Comparison of ENCODE assay signal across 37 cellular contexts in genomic region chrX:29792335-29792734, GRCh38.
"Had no signal": no experiment of that assay in that cellular context is flagged by ENCODE, and none has a peak within 500 bp of the region (broad histone marks: within the 10 kb centered on the region; RNA-seq: fewer than 3 reads in every experiment).

No MANE protein-coding gene starts in this region.

- FAIRE-seq: bronchial epithelial cell, TTC549 had no signal

- ATAC-seq: activated CD8-positive, alpha-beta T cell treated with anti-CD3 and anti-CD28 coated beads for 36 hours; activated naive CD4-positive, alpha-beta T cell treated with anti-CD3 and anti-CD28 coated beads, Interleukin-2, amount 50 U/mL, for 72 hours; activated T-cell treated with anti-CD3 and anti-CD28 coated beads, Interleukin-2, amount 50 U/mL, for 4 hours; activated T-cell treated with anti-CD3 and anti-CD28 coated beads, Interleukin-2, amount 50 U/mL, for 72 hours; activated T-helper 17 cell treated with anti-CD3 and anti-CD28 coated beads, Interleukin-2, amount 50 U/mL, for 72 hours had no signal

- H3K4me1 ChIP-seq: adrenal gland, colonic mucosa had no signal

- H3K36me3 ChIP-seq: adrenal gland, cardiac muscle cell, colonic mucosa had no signal

- H3K36me3 Mint-ChIP-seq: activated CD4-positive, alpha-beta memory T cell treated with anti-CD3 and anti-CD28 coated beads for 36 hours; activated naive CD4-positive, alpha-beta T cell treated with anti-CD3 and anti-CD28 coated beads, Interleukin-2, amount 50 U/mL, for 72 hours; activated naive CD8-positive, alpha-beta T cell treated with anti-CD3 and anti-CD28 coated beads for 36 hours; brain had no signal

- H3K4me1 Mint-ChIP-seq: activated B cell treated with CpG ODN at 0.5 μM for 24 hours; activated CD4-positive, alpha-beta T cell treated with anti-CD3 and anti-CD28 coated beads, Interleukin-2, amount 10 ng/mL, durations not matched to agents 24 days and 14 days; activated naive CD8-positive, alpha-beta T cell treated with anti-CD3 and anti-CD28 coated beads for 36 hours; activated T-helper 17 cell treated with anti-CD3 and anti-CD28 coated beads, Interleukin-2, amount 50 U/mL, for 72 hours; central memory CD8-positive, alpha-beta T cell had no signal

- H3K4me3 ChIP-seq: adrenal gland, cardiac muscle cell, colonic mucosa had no signal

- H3K4me3 Mint-ChIP-seq: activated B cell treated with CpG ODN at 0.5 μM for 24 hours; activated CD4-positive, alpha-beta memory T cell treated with anti-CD3 and anti-CD28 coated beads for 36 hours; activated CD4-positive, alpha-beta T cell treated with anti-CD3 and anti-CD28 coated beads, Interleukin-2, amount 10 ng/mL, durations not matched to agents 24 days and 14 days; activated CD8-positive, alpha-beta T cell treated with anti-CD3 and anti-CD28 coated beads for 36 hours; activated naive CD4-positive, alpha-beta T cell treated with anti-CD3 and anti-CD28 coated beads for 36 hours; activated naive CD8-positive, alpha-beta T cell treated with anti-CD3 and anti-CD28 coated beads for 36 hours; activated T-cell treated with anti-CD3 and anti-CD28 coated beads, Interleukin-2, amount 50 U/mL, for 4 hours; activated T-cell treated with anti-CD3 and anti-CD28 coated beads, Interleukin-2, amount 50 U/mL, for 72 hours; activated T-helper 1 cell treated with anti-CD3 and anti-CD28 coated beads, Interleukin-12 subunit alpha, Interleukin-12 subunit beta, Interleukin-2, Interleukin-4 antibody, amounts not matched to agents 30 ng/mL and 10 ng/mL and 1 ng/mL, durations not matched to agents 14 hours and 24 hours and 36 hours; activated T-helper 17 cell treated with anti-CD3 and anti-CD28 coated beads, Interleukin-2, amount 50 U/mL, for 72 hours; brain; central memory CD8-positive, alpha-beta T cell; T-helper 2 cell treated with Interferon-gamma antibody and Interleukin-4, amounts not matched to agents 5 μg/mL and 100 μg/mL, for 36 hours had no signal

- H3K27me3 Mint-ChIP-seq: activated B cell treated with CpG ODN at 0.5 μM for 24 hours; activated CD4-positive, alpha-beta memory T cell treated with anti-CD3 and anti-CD28 coated beads for 36 hours; activated CD4-positive, alpha-beta T cell treated with anti-CD3 and anti-CD28 coated beads, Interleukin-2, amount 10 ng/mL, durations not matched to agents 24 days and 14 days; activated CD8-positive, alpha-beta T cell treated with anti-CD3 and anti-CD28 coated beads for 36 hours; activated naive CD8-positive, alpha-beta T cell treated with anti-CD3 and anti-CD28 coated beads for 36 hours; activated T-helper 17 cell treated with anti-CD3 and anti-CD28 coated beads, Interleukin-2, amount 50 U/mL, for 72 hours; central memory CD8-positive, alpha-beta T cell had no signal

- DNase-seq: activated B cell treated with CpG ODN at 0.5 μM for 24 hours; activated CD4-positive, alpha-beta memory T cell treated with anti-CD3 and anti-CD28 coated beads for 36 hours; activated CD4-positive, alpha-beta T cell treated with anti-CD3 and anti-CD28 coated beads for 4 hours; activated CD4-positive, alpha-beta T cell treated with anti-CD3 and anti-CD28 coated beads, Interleukin-2, amount 10 ng/mL, durations not matched to agents 24 days and 14 days; activated CD4-positive, alpha-beta T cell treated with anti-CD3 and anti-CD28 coated beads, Interleukin-2, amount 50 U/mL, for 1 hour; activated CD4-positive, alpha-beta T cell treated with anti-CD3 and anti-CD28 coated beads, Interleukin-2, amount 50 U/mL, for 4 hours; activated CD4-positive, CD25-positive, alpha-beta regulatory T cell treated with anti-CD3 and anti-CD28 coated beads, Interleukin-2, amount 50 U/mL, for 72 hours; activated CD8-positive, alpha-beta memory T cell treated with anti-CD3 and anti-CD28 coated beads, Interleukin-2, amount 50 U/mL, for 4 hours; activated CD8-positive, alpha-beta T cell treated with anti-CD3 and anti-CD28 coated beads for 36 hours; activated effector memory CD4-positive, alpha-beta T cell treated with anti-CD3 and anti-CD28 coated beads, Interleukin-2, amount 50 U/mL, for 16 hours; activated gamma-delta T cell treated with Interleukin-2 at 50 U/mL for 16 hours; activated naive CD4-positive, alpha-beta T cell; activated naive CD4-positive, alpha-beta T cell treated with anti-CD3 and anti-CD28 coated beads for 36 hours; activated naive CD4-positive, alpha-beta T cell treated with anti-CD3 and anti-CD28 coated beads, Interleukin-2, amount 50 U/mL, for 16 hours; activated naive CD8-positive, alpha-beta T cell treated with anti-CD3 and anti-CD28 coated beads for 36 hours; activated T-cell treated with anti-CD3 and anti-CD28 coated beads for 4 hours; activated T-cell treated with anti-CD3 and anti-CD28 coated beads, Interleukin-2, amount 50 U/mL, for 1 hour; activated T-cell treated with anti-CD3 and anti-CD28 coated beads, Interleukin-2, amount 50 U/mL, for 4 hours; activated T-cell treated with anti-CD3 and anti-CD28 coated beads, Interleukin-2, amount 50 U/mL, for 72 hours; adrenal gland; amniotic stem cell; aorta; caudate nucleus; cerebellar nuclear complex; colonic mucosa; T-helper 2 cell; T-helper 9 cell had no signal

- H3K27ac ChIP-seq: adrenal gland, cardiac muscle cell, colonic mucosa, VCaP had no signal

- H3K27ac Mint-ChIP-seq: activated B cell treated with CpG ODN at 0.5 μM for 24 hours; activated CD4-positive, alpha-beta memory T cell treated with anti-CD3 and anti-CD28 coated beads for 36 hours; activated CD4-positive, alpha-beta T cell treated with anti-CD3 and anti-CD28 coated beads, Interleukin-2, amount 10 ng/mL, durations not matched to agents 24 days and 14 days; activated CD8-positive, alpha-beta T cell treated with anti-CD3 and anti-CD28 coated beads for 36 hours; activated naive CD4-positive, alpha-beta T cell treated with anti-CD3 and anti-CD28 coated beads for 36 hours; activated naive CD4-positive, alpha-beta T cell treated with anti-CD3 and anti-CD28 coated beads, Interleukin-2, amount 50 U/mL, for 72 hours; activated naive CD8-positive, alpha-beta T cell treated with anti-CD3 and anti-CD28 coated beads for 36 hours; activated T-cell treated with anti-CD3 and anti-CD28 coated beads, Interleukin-2, amount 50 U/mL, for 72 hours; activated T-helper 1 cell treated with anti-CD3 and anti-CD28 coated beads, Interleukin-12 subunit alpha, Interleukin-12 subunit beta, Interleukin-2, Interleukin-4 antibody, amounts not matched to agents 30 ng/mL and 10 ng/mL and 1 ng/mL, durations not matched to agents 14 hours and 24 hours and 36 hours; activated T-helper 17 cell treated with anti-CD3 and anti-CD28 coated beads, Interleukin-2, amount 50 U/mL, for 72 hours; brain; T-helper 2 cell treated with Interferon-gamma antibody and Interleukin-4, amounts not matched to agents 5 μg/mL and 100 μg/mL, for 36 hours had no signal

- H3K9me3 Mint-ChIP-seq: activated B cell treated with CpG ODN at 0.5 μM for 24 hours; activated CD4-positive, alpha-beta T cell treated with anti-CD3 and anti-CD28 coated beads, Interleukin-2, amount 10 ng/mL, durations not matched to agents 24 days and 14 days; activated CD8-positive, alpha-beta T cell treated with anti-CD3 and anti-CD28 coated beads for 36 hours; activated naive CD4-positive, alpha-beta T cell treated with anti-CD3 and anti-CD28 coated beads for 36 hours; activated naive CD8-positive, alpha-beta T cell treated with anti-CD3 and anti-CD28 coated beads for 36 hours; activated T-helper 1 cell treated with anti-CD3 and anti-CD28 coated beads, Interleukin-12 subunit alpha, Interleukin-12 subunit beta, Interleukin-2, Interleukin-4 antibody, amounts not matched to agents 30 ng/mL and 10 ng/mL and 1 ng/mL, durations not matched to agents 14 hours and 24 hours and 36 hours; activated T-helper 17 cell treated with anti-CD3 and anti-CD28 coated beads, Interleukin-2, amount 50 U/mL, for 72 hours; brain had no signal

- H3K27me3 ChIP-seq: adrenal gland, cardiac muscle cell, colonic mucosa had no signal

- H3K9me3 ChIP-seq: adrenal gland, colonic mucosa had no signal
